16 cellular contexts compared by ENCODE assay signal in the genomic region with DNA sequence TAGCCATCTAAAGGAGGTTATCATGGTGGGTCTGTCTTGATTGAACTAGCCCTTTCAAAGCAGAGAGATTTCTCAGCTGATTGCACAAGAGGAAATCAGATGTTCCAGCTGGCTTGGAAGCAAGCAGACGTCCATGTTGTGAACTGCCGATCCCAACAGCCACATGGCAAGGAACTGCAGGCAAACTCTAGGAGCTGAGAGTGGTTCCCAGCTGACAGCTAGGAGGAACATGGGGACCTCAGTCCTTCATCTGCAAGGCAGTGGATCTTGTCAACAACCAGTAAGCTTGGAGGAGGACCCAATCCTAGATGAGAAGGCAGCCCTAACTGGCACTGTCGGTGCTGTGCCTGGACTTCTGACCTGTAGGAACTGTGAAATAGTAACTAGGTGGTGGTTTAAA. TPM values are rescaled to one million over a fixed set of nuclear protein-coding genes. Genes with fewer than 3 reads are reported as not detected.
DNase-seq lines count a peak whose midpoint lies in the region; ATAC-seq and TF ChIP-seq lines count a peak whose summit lies in the region.
"Had no signal": no experiment of that assay in that cellular context is flagged by ENCODE, and none has a peak within 500 bp of the region (broad histone marks: within the 10 kb centered on the region; RNA-seq: fewer than 3 reads in every experiment).

No MANE protein-coding gene starts in this region.

- H3K4me1 Mint-ChIP-seq in stimulated activated effector memory CD8-positive, alpha-beta T cell treated with anti-CD3 and anti-CD28 coated beads, Interleukin-12 subunit alpha, Interleukin-12 subunit beta, amount 100 ng/mL, for 72 hours = peaks cover 21% of the 10 kb centered on the region
- H3K4me1 Mint-ChIP-seq: stimulated activated memory B cell treated with anti-CD40 and anti-IgM and Interleukin-4, amounts not matched to agents 10 μg/mL and 1 μg/mL and 100 μg/mL, for 72 hours had no signal

- ATAC-seq in left lobe of liver = peak; percentile 63
- ATAC-seq in stimulated activated effector memory CD8-positive, alpha-beta T cell treated with anti-CD3 and anti-CD28 coated beads, Interleukin-12 subunit alpha, Interleukin-12 subunit beta, amount 100 ng/mL, for 72 hours = no peak
- ATAC-seq: activated CD8-positive, alpha-beta T cell treated with anti-CD3 and anti-CD28 coated beads for 36 hours; stimulated activated memory B cell treated with anti-CD40 and anti-IgM and Interleukin-4, amounts not matched to agents 10 μg/mL and 1 μg/mL and 100 μg/mL, for 72 hours had no signal

- peak overlapping the region; percentile 44 for H3K27ac ChIP-seq in colonic mucosa
- H3K27ac ChIP-seq: epithelial cell of prostate, HL-60 had no signal

- intact Hi-C loops in colonic mucosa (cut with DNase I) = no loop called here

- H3K36me3 ChIP-seq in colonic mucosa = no peaks in the 10 kb centered on the region

- H3K27me3 ChIP-seq in colonic mucosa = no peaks in the 10 kb centered on the region

- H3K36me3 Mint-ChIP-seq in stimulated activated effector memory CD8-positive, alpha-beta T cell treated with anti-CD3 and anti-CD28 coated beads, Interleukin-12 subunit alpha, Interleukin-12 subunit beta, amount 100 ng/mL, for 72 hours = no peaks in the 10 kb centered on the region

- peak overlapping the region; percentile 15 for H3K27ac Mint-ChIP-seq in stimulated activated effector memory CD8-positive, alpha-beta T cell treated with anti-CD3 and anti-CD28 coated beads, Interleukin-12 subunit alpha, Interleukin-12 subunit beta, amount 100 ng/mL, for 72 hours
- H3K27ac Mint-ChIP-seq: activated CD8-positive, alpha-beta T cell treated with anti-CD3 and anti-CD28 coated beads for 36 hours; stimulated activated memory B cell treated with anti-CD40 and anti-IgM and Interleukin-4, amounts not matched to agents 10 μg/mL and 1 μg/mL and 100 μg/mL, for 72 hours had no signal

- no peak overlapping the region for H3K4me3 ChIP-seq in colonic mucosa

- no peak overlapping the region for H3K4me3 Mint-ChIP-seq in stimulated activated effector memory CD8-positive, alpha-beta T cell treated with anti-CD3 and anti-CD28 coated beads, Interleukin-12 subunit alpha, Interleukin-12 subunit beta, amount 100 ng/mL, for 72 hours
- H3K4me3 Mint-ChIP-seq: activated CD8-positive, alpha-beta T cell treated with anti-CD3 and anti-CD28 coated beads for 36 hours; H9; stimulated activated memory B cell treated with anti-CD40 and anti-IgM and Interleukin-4, amounts not matched to agents 10 μg/mL and 1 μg/mL and 100 μg/mL, for 72 hours had no signal

- peak; percentile 24 for DNase-seq in GM04503 (ENCODE audit: low read depth)
- peak; percentile 46 for DNase-seq in colonic mucosa
- DNase-seq in left lobe of liver (ENCODE audit: low spot score) = peak; percentile 72
- no peak for DNase-seq in stimulated activated effector memory CD8-positive, alpha-beta T cell treated with anti-CD3 and anti-CD28 coated beads, Interleukin-12 subunit alpha, Interleukin-12 subunit beta, amount 100 ng/mL, for 72 hours (ENCODE audit: low spot score in 2 of 2)
- no peak for DNase-seq in stimulated activated CD8-positive, alpha-beta memory T cell treated with anti-CD3 and anti-CD28 coated beads, Interleukin-4, amount 100 ng/mL, for 48 hours
- DNase-seq in stimulated activated CD4-positive, alpha-beta T cell treated with anti-CD3 and anti-CD28 coated beads, Interleukin-2, amount 100 ng/mL, for 24 hours = no peak
- DNase-seq in CD1c-positive myeloid dendritic cell (ENCODE audit: extremely low spot score) = no peak
- DNase-seq: activated CD8-positive, alpha-beta T cell treated with anti-CD3 and anti-CD28 coated beads for 36 hours; activated gamma-delta T cell; H9; NCI-H748 treated with DMSO at 0.1 percent for 48 hours; stimulated activated CD4-positive, alpha-beta T cell treated with anti-CD3 and anti-CD28 coated beads, Interleukin-2, amount 100 ng/mL, for 48 hours had no signal

- no peaks in the 10 kb centered on the region for H3K9me3 Mint-ChIP-seq in stimulated activated effector memory CD8-positive, alpha-beta T cell treated with anti-CD3 and anti-CD28 coated beads, Interleukin-12 subunit alpha, Interleukin-12 subunit beta, amount 100 ng/mL, for 72 hours
- H3K9me3 Mint-ChIP-seq: activated CD8-positive, alpha-beta T cell treated with anti-CD3 and anti-CD28 coated beads for 36 hours; H9; stimulated activated memory B cell treated with anti-CD40 and anti-IgM and Interleukin-4, amounts not matched to agents 10 μg/mL and 1 μg/mL and 100 μg/mL, for 72 hours had no signal

- no peaks in the 10 kb centered on the region for H3K9me3 ChIP-seq in colonic mucosa

- peaks cover 24% of the 10 kb centered on the region for H3K4me1 ChIP-seq in colonic mucosa

- no peak for TF ChIP-seq CTCF in colonic mucosa (IDR thresholded peaks at IDR 0.05)

- peak overlapping the region in 1 of 2 donors; percentile 64 for H3K9ac ChIP-seq in colonic mucosa (ENCODE audit: low read depth in 2 of 2, low read length in 2 of 2)

RNA-seq across cellular contexts. Expression of a gene that starts 7.7 kb away (rescaled TPM):
- 10 to 100 TPM; 56.0 to 63.0 TPM for total RNA-seq in colonic mucosa
- 28.0 TPM for total RNA-seq in left lobe of liver

RNA-seq across cellular contexts. Expression of a gene that starts 47.5 kb away (rescaled TPM):
- 10 to 100 TPM in 1 of 2 donors, 1 to 10 TPM in 1; 5.0 to 15.2 TPM for total RNA-seq in colonic mucosa
- total RNA-seq in left lobe of liver = 5.5 TPM
- total RNA-seq: bronchial epithelial cell had no signal

RNA-seq across cellular contexts. Expression of a gene that starts 51.9 kb away (rescaled TPM):
- 100 to 1,000 TPM; 121 to 162 TPM for total RNA-seq in colonic mucosa
- 7.1 TPM for total RNA-seq in left lobe of liver
- total RNA-seq: activated CD8-positive, alpha-beta T cell treated with anti-CD3 and anti-CD28 coated beads for 36 hours; H9 had no signal

Comparison
In these comparisons a context has a peak if more than half of its experiments do, and no peak if none do; other contexts are left out.
1. DNase-seq: peak in GM04503 (single experiment), colonic mucosa (single experiment) and left lobe of liver (single experiment); none in stimulated activated effector memory CD8-positive, alpha-beta T cell treated with anti-CD3 and anti-CD28 coated beads, Interleukin-12 subunit alpha, Interleukin-12 subunit beta, amount 100 ng/mL, for 72 hours (0 of 2), stimulated activated CD8-positive, alpha-beta memory T cell treated with anti-CD3 and anti-CD28 coated beads, Interleukin-4, amount 100 ng/mL, for 48 hours (single experiment), stimulated activated CD4-positive, alpha-beta T cell treated with anti-CD3 and anti-CD28 coated beads, Interleukin-2, amount 100 ng/mL, for 24 hours (0 of 2) and CD1c-positive myeloid dendritic cell (single experiment).
2. RNA of a gene that starts 51.9 kb away (total RNA-seq): 121 to 162 TPM in colonic mucosa; 7.1 TPM in left lobe of liver (single experiment); every median in the first group is over 10 times any median in the second.